19 cellular contexts compared by ENCODE assay signal in the genomic region with DNA sequence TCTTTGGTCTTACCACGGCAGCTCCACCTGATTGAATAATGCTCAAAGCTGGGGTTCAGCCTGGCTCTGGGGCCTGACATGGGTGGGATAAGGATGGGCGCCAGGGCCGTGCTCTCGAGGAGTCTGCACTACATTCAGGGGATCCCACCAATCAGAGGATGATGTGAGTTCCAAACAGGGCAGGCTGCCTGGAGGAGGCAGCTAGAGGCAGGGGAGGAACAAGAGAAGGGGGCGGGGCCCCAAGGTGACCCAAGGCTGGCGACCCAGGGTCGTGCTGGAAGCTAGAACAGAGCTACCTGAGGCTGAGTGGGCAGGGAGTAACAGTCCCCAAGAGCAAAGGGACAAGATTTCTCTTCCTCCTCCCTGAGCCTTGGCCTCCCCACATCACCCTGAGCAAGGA. TPM values are rescaled to one million over a fixed set of nuclear protein-coding genes. Genes with fewer than 3 reads are reported as not detected.
DNase-seq lines count a peak whose midpoint lies in the region; ATAC-seq and TF ChIP-seq lines count a peak whose summit lies in the region.
"Had no signal": no experiment of that assay in that cellular context is flagged by ENCODE, and none has a peak within 500 bp of the region (broad histone marks: within the 10 kb centered on the region; RNA-seq: fewer than 3 reads in every experiment).

No MANE protein-coding gene starts in this region.

- H3K4me3 Mint-ChIP-seq in osteocyte (ENCODE audit: unreplicated experiment) (no peak overlapping the region), HFFc6 (no peak overlapping the region)

- H3K27me3 Mint-ChIP-seq in osteocyte (ENCODE audit: unreplicated experiment) (peaks cover 8% of the 10 kb centered on the region), HFFc6 (ENCODE audit: insufficient read depth) (peaks cover 37% of the 10 kb centered on the region)

- no peak for TF ChIP-seq CTCF in VCaP (conservative IDR thresholded peaks at IDR 0.05)
- TF ChIP-seq CTCF in osteocyte (IDR thresholded peaks at IDR 0.05), result no peak
- no peak for TF ChIP-seq CTCF in HFFc6 (IDR thresholded peaks at IDR 0.05)

- H3K27ac ChIP-seq in VCaP, result peak overlapping the region; percentile 6; the same call in 1 of the 2 replicates
- H3K27ac ChIP-seq: C4-2B, GM23248 had no signal

- H3K27ac Mint-ChIP-seq in osteocyte (ENCODE audit: unreplicated experiment) (no peak overlapping the region), HFFc6 (no peak overlapping the region)

- H3K36me3 Mint-ChIP-seq in osteocyte (ENCODE audit: unreplicated experiment), result no peaks in the 10 kb centered on the region
- no peaks in the 10 kb centered on the region for H3K36me3 Mint-ChIP-seq in HFFc6 (ENCODE audit: low read depth)

- DNase-seq in D341Med (ENCODE audit: low spot score) (peak; percentile 15), iPS-NIHi7 (ENCODE audit: extremely low spot score) (peak; percentile 52), osteocyte (ENCODE audit: extremely low spot score, unreplicated experiment) (peak; percentile 79), HPDE6-E6E7 (ENCODE audit: extremely low spot score) (no peak), HFFc6 (no peak)
- DNase-seq: ACHN, AML-193, DMS79 treated with DMSO at 0.1 percent for 48 hours, GM23248, NCI-H1417 treated with DMSO at 0.1 percent for 48 hours, NCI-H187 treated with DMSO at 0.1 percent for 48 hours, NCI-H2227 treated with DMSO at 0.1 percent for 48 hours, NCI-H510A treated with DMSO at 0.1 percent for 48 hours, NCI-H82, SHP77 treated with DMSO at 0.1 percent for 48 hours, SK-N-SH had no signal

- H3K4me1 Mint-ChIP-seq in osteocyte (ENCODE audit: unreplicated experiment) (no peaks in the 10 kb centered on the region), HFFc6 (ENCODE audit: low read depth) (peaks cover 6% of the 10 kb centered on the region)

- no peak for ATAC-seq in GM21619 (IDR thresholded peaks at IDR 0.05; ENCODE audit: unreplicated experiment)

- H3K9me3 Mint-ChIP-seq in osteocyte (ENCODE audit: unreplicated experiment) (no peaks in the 10 kb centered on the region), HFFc6 (no peaks in the 10 kb centered on the region)

RNA-seq across cellular contexts. Expression of gene PCSK6, which starts 56.1 kb away (rescaled TPM):
- total RNA-seq in osteocyte, result 0.43 and 0.55 TPM in 2 replicates
- not detected for total RNA-seq in HFFc6 (2021; fragmentation: NEBNext Ultra II Directional; extraction: Animal tissue kit (Norgen Biotek cat#: 25700))
- total RNA-seq: GM23248 had no signal

Comparison
In these comparisons a context has a peak if more than half of its experiments do, and no peak if none do; other contexts are left out.
1. DNase-seq: peak in D341Med (single experiment), iPS-NIHi7 (single experiment) and osteocyte (single experiment); none in HPDE6-E6E7 (single experiment) and HFFc6 (single experiment).